ENCODE assay signal across 1 cellular context in genomic region chr4:144820115-144820514, GRCh38.
TF ChIP-seq lines count a peak whose summit lies in the region.

No MANE protein-coding gene starts in this region.

TF ChIP-seq in IMR-90, 13 proteins besides CTCF, POLR2A, EP300 and RAD21 (continued from another document):
- TF ChIP-seq, protein P1, sequence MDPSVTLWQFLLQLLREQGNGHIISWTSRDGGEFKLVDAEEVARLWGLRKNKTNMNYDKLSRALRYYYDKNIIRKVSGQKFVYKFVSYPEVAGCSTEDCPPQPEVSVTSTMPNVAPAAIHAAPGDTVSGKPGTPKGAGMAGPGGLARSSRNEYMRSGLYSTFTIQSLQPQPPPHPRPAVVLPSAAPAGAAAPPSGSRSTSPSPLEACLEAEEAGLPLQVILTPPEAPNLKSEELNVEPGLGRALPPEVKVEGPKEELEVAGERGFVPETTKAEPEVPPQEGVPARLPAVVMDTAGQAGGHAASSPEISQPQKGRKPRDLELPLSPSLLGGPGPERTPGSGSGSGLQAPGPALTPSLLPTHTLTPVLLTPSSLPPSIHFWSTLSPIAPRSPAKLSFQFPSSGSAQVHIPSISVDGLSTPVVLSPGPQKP (IDR thresholded peaks at IDR 0.05; ENCODE audit: borderline replicate concordance, low read depth, low read length), result no peak
- TF ChIP-seq RFX5 (IDR thresholded peaks at IDR 0.05; ENCODE audit: low read depth, low read length) (no peak), MAFK (IDR thresholded peaks at IDR 0.05; ENCODE audit: low read depth, low read length) (no peak)
- TF ChIP-seq, protein P2, sequence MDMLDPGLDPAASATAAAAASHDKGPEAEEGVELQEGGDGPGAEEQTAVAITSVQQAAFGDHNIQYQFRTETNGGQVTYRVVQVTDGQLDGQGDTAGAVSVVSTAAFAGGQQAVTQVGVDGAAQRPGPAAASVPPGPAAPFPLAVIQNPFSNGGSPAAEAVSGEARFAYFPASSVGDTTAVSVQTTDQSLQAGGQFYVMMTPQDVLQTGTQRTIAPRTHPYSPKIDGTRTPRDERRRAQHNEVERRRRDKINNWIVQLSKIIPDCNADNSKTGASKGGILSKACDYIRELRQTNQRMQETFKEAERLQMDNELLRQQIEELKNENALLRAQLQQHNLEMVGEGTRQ (IDR thresholded peaks at IDR 0.05; ENCODE audit: low read depth, low read length), result no peak
TF ChIP-seq in IMR-90: peak in this region for 0.
